Comparison of ENCODE assay signal across 1 cellular context in the genomic region with DNA sequence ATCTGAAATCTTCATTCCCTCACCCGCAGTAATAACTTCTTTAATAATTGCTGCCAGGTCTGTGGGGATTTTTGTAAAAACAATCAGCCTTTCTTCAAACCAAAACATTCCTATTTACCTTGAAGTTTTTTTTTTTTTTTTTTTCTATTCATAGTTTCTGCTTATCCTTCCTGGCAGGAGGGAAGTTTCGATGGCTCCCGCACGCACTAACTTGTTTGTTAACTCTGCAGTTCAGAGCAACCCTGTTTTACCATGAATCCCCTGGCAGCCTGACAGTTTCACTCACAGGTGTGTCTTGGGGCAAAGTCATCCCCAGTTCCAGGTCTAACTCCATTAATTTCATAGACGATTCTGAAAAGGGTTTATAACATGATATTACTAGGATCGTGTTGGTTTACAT.
TF ChIP-seq lines count a peak whose summit lies in the region.

No MANE protein-coding gene starts in this region.

TF ChIP-seq in HepG2, 621 proteins besides CTCF, POLR2A, EP300 and RAD21 (continued from another document):
- TF ChIP-seq, protein P1, sequence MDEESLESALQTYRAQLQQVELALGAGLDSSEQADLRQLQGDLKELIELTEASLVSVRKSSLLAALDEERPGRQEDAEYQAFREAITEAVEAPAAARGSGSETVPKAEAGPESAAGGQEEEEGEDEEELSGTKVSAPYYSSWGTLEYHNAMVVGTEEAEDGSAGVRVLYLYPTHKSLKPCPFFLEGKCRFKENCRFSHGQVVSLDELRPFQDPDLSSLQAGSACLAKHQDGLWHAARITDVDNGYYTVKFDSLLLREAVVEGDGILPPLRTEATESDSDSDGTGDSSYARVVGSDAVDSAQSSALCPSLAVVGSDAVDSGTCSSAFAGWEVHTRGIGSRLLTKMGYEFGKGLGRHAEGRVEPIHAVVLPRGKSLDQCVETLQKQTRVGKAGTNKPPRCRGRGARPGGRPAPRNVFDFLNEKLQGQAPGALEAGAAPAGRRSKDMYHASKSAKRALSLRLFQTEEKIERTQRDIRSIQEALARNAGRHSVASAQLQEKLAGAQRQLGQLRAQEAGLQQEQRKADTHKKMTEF (CRISPR knock-in tag; IDR thresholded peaks at IDR 0.05), result no peak
- TF ChIP-seq HOXA5 (CRISPR knock-in tag; IDR thresholded peaks at IDR 0.05) (no peak), HNF4G (IDR thresholded peaks at IDR 0.05; ENCODE audit: borderline replicate concordance, low read depth, low read length) (no peak), HNF4G (CRISPR knock-in tag; IDR thresholded peaks at IDR 0.05; ENCODE audit: borderline replicate concordance, low read depth) (no peak), TBX2 (CRISPR knock-in tag; IDR thresholded peaks at IDR 0.05; ENCODE audit: borderline replicate concordance) (no peak), ZNF773 (CRISPR knock-in tag; IDR thresholded peaks at IDR 0.05; ENCODE audit: borderline replicate concordance) (no peak), ZFP36L2 (CRISPR knock-in tag; IDR thresholded peaks at IDR 0.05) (no peak), HNF1B (CRISPR knock-in tag; IDR thresholded peaks at IDR 0.05) (no peak), ZNF274 (CRISPR knock-in tag; IDR thresholded peaks at IDR 0.05) (no peak), ZNF136 (CRISPR knock-in tag; IDR thresholded peaks at IDR 0.05; ENCODE audit: low read depth) (no peak), ZBTB10 (CRISPR knock-in tag; IDR thresholded peaks at IDR 0.05; ENCODE audit: borderline replicate concordance) (no peak), KDM3A (CRISPR knock-in tag; IDR thresholded peaks at IDR 0.05; ENCODE audit: low read depth) (no peak), PAWR (CRISPR knock-in tag; IDR thresholded peaks at IDR 0.05; ENCODE audit: borderline replicate concordance) (no peak)
- TF ChIP-seq, protein P2, sequence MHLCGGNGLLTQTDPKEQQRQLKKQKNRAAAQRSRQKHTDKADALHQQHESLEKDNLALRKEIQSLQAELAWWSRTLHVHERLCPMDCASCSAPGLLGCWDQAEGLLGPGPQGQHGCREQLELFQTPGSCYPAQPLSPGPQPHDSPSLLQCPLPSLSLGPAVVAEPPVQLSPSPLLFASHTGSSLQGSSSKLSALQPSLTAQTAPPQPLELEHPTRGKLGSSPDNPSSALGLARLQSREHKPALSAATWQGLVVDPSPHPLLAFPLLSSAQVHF (CRISPR knock-in tag; IDR thresholded peaks at IDR 0.05), result no peak
